In the genomic region with DNA sequence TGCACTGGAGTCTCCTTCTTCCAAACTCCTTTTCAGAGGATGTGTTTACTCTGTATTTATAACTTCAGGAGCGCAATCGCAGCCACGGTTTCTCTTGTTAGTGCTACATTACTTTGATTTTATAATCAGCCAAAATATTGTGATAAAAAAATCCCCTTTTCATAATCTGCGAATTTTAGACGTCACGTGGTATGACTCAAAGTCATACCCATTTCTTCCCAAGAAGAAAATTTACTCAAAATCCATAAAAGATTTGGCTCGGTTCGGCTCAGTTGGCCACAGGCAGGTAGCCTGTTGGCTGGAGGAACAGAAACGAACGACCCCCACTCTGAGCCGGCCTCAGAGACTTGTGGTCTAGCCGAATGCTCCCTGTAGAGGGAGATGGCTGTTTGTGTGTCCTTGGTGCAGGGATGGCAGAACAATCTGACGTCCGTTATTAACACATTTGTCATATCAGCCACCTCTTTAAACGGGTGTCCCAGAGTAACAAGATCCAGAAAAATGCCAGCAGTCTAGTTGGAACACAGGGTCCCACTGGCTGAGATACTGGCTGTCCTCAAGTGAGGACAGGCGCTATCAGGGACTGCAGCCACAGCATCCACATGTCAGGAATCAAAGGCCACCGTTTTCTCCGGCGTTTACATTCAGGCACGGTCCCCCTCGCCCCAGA, we compare ENCODE assay signal across 22 cellular contexts.
DNase-seq lines count a peak whose midpoint lies in the region; ATAC-seq, FAIRE-seq and TF ChIP-seq lines count a peak whose summit lies in the region.
"Had no signal": no experiment of that assay in that cellular context is flagged by ENCODE, and none has a peak within 500 bp of the region (broad histone marks: within the 10 kb centered on the region; RNA-seq: fewer than 3 reads in every experiment).

No MANE protein-coding gene starts in this region.

- no peak for TF ChIP-seq POLR2A in A549 (IDR thresholded peaks at IDR 0.05; ENCODE audit: low read length)

- H3K9me3 Mint-ChIP-seq in glutamatergic neuron (ENCODE audit: unreplicated experiment) = no peaks in the 10 kb centered on the region

- no peaks in the 10 kb centered on the region for H3K4me1 ChIP-seq in A549
- peaks cover 0 to 42% of the 10 kb centered on the region in 2 donors for H3K4me1 ChIP-seq in right atrium auricular region
- H3K4me1 ChIP-seq: HAP-1 had no signal

- peaks cover 7% of the 10 kb centered on the region for H3K27me3 Mint-ChIP-seq in glutamatergic neuron (ENCODE audit: unreplicated experiment)

- H3K27ac ChIP-seq in A549 (no peak overlapping the region), right atrium auricular region (peak overlapping the region; percentile 73 to 92)
- H3K27ac ChIP-seq: C4-2B, GM23248, HL-60, KMS-11 had no signal

- TF ChIP-seq EP300 in A549 (IDR thresholded peaks at IDR 0.05) = no peak

- H3K4me3 Mint-ChIP-seq in glutamatergic neuron (ENCODE audit: unreplicated experiment) = no peak overlapping the region

- intact Hi-C loops in posterior vena cava (cut with DNase I) = loop anchor here in 1 of 2 donors (5.0 kb wide), 1 partner anchor 2001 kb away; no protein-coding TSS in a partner anchor

- no peaks in the 10 kb centered on the region for H3K27me3 ChIP-seq in right atrium auricular region

- ATAC-seq in A549 (no peak), GM21381 (IDR thresholded peaks at IDR 0.05; ENCODE audit: unreplicated experiment) (no peak), HG03457 (IDR thresholded peaks at IDR 0.05; ENCODE audit: unreplicated experiment) (no peak)

- TF ChIP-seq RAD21 in A549 (conservative IDR thresholded peaks at IDR 0.05 in 1 of 2, IDR thresholded peaks at IDR 0.05 in 1 of 2) = no peak

- CTCF ChIA-PET in A549 (lab: Yijun Ruan, JAX) = no interaction called here

- H3K4me3 ChIP-seq in A549 = no peak overlapping the region
- no peak overlapping the region for H3K4me3 ChIP-seq in right atrium auricular region
- H3K4me3 ChIP-seq: GM23248, HAP-1 had no signal

- peaks cover 3% of the 10 kb centered on the region for H3K4me1 Mint-ChIP-seq in glutamatergic neuron (ENCODE audit: low read depth, unreplicated experiment)

- TF ChIP-seq CTCF in A549 (IDR thresholded peaks at IDR 0.05) = no peak
- no peak for TF ChIP-seq CTCF in glutamatergic neuron (IDR thresholded peaks at IDR 0.05; ENCODE audit: partially characterized antibody, unreplicated experiment)
- peak in 1 of 2 donors; percentile 24 for TF ChIP-seq CTCF in right atrium auricular region (IDR thresholded peaks at IDR 0.05)

- H3K27ac Mint-ChIP-seq in glutamatergic neuron (ENCODE audit: unreplicated experiment) = no peak overlapping the region

- peaks cover 5% of the 10 kb centered on the region for H3K36me3 Mint-ChIP-seq in glutamatergic neuron (ENCODE audit: unreplicated experiment)

- no peaks in the 10 kb centered on the region for H3K36me3 ChIP-seq in right atrium auricular region
- H3K36me3 ChIP-seq: HAP-1 had no signal

- no peak overlapping the region for H3K4me2 ChIP-seq in A549
- H3K4me2 ChIP-seq: KMS-11 had no signal

- no peaks in the 10 kb centered on the region for H3K9me3 ChIP-seq in A549
- H3K9me3 ChIP-seq in right atrium auricular region = no peaks in the 10 kb centered on the region
- H3K9me3 ChIP-seq: HAP-1 had no signal

- DNase-seq in A549 (ENCODE audit: low read depth in 1 of 2, low spot score in 1 of 2) (no peak), glutamatergic neuron (peak; percentile 10), right atrium auricular region (ENCODE audit: low spot score) (no peak), posterior vena cava (ENCODE audit: low spot score) (peak; percentile 40), kidney tubule cell (ENCODE audit: low spot score) (no peak), NCI-H1092 treated with DMSO at 0.1 percent for 48 hours (lab: John Stamatoyannopoulos, UW) (no peak)
- DNase-seq: 8988T, DMS79, GM23248, NCI-H1105, NCI-H2029 treated with DMSO at 0.1 percent for 48 hours, NCI-H345, NCI-H526, OCI-M1, SHP77 had no signal

- FAIRE-seq in A549 (lab: Jason Lieb, UNC) = no peak
- FAIRE-seq: RCC 7860 had no signal

- 39% methylated on average over 19 of the region's 21 CpGs for WGBS in A549 (ENCODE audit: missing lambda C conversion rate)

- POLR2A ChIA-PET in A549 (lab: Yijun Ruan, JAX) = no interaction called here

TF ChIP-seq in A549, 52 proteins besides CTCF, POLR2A, EP300 and RAD21:
- no peak for TF ChIP-seq RCOR1 (IDR thresholded peaks at IDR 0.05; ENCODE audit: low read depth, low read length)
- TF ChIP-seq, protein P1, sequence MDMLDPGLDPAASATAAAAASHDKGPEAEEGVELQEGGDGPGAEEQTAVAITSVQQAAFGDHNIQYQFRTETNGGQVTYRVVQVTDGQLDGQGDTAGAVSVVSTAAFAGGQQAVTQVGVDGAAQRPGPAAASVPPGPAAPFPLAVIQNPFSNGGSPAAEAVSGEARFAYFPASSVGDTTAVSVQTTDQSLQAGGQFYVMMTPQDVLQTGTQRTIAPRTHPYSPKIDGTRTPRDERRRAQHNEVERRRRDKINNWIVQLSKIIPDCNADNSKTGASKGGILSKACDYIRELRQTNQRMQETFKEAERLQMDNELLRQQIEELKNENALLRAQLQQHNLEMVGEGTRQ (IDR thresholded peaks at IDR 0.05) = 0 out of 2 replicates have a peak, but pooled peaks have one; percentile 8

Comparison
In these comparisons a context has a peak if more than half of its experiments do, and no peak if none do; other contexts are left out.
1. DNase-seq: peak in glutamatergic neuron (single experiment) and posterior vena cava (single experiment); none in A549 (0 of 2), right atrium auricular region (single experiment), kidney tubule cell (single experiment) and NCI-H1092 treated with DMSO at 0.1 percent for 48 hours (single experiment).
2. H3K27ac ChIP-seq: peak in right atrium auricular region (2 of 2); none in A549 (0 of 2).